Comparison of ENCODE assay signal across 19 cellular contexts in genomic region chr15:39598958-39599845, GRCh38. TPM values are rescaled to one million over a fixed set of nuclear protein-coding genes. Genes with fewer than 3 reads are reported as not detected.
DNase-seq lines count a peak whose midpoint lies in the region; ATAC-seq, FAIRE-seq and TF ChIP-seq lines count a peak whose summit lies in the region.
"Had no signal": no experiment of that assay in that cellular context is flagged by ENCODE, and none has a peak within 500 bp of the region (broad histone marks: within the 10 kb centered on the region; RNA-seq: fewer than 3 reads in every experiment).

No MANE protein-coding gene starts in this region.

- H3K14ac ChIP-seq in H1 (ENCODE audit: insufficient read length), result no peak overlapping the region
- H3K14ac ChIP-seq in mesenchymal stem cell (ENCODE audit: low read length in 2 of 2), result no peak overlapping the region

- H3K23me2 ChIP-seq in H1 (ENCODE audit: low read depth, low read length), result no peaks in the 10 kb centered on the region

- peak in 1 of 2 experiments; percentile 41; a peak in 1 of 3 replicates for TF ChIP-seq POLR2A in H1 (IDR thresholded peaks at IDR 0.05; ENCODE audit: control extremely low read depth in 1 of 2, low read depth in 2 of 2, low read length in 2 of 2)

- H3K79me2 ChIP-seq in H1 (ENCODE audit: control insufficient read depth in 1 of 2, insufficient read depth in 2 of 2, low read length in 2 of 2), result no peaks in the 10 kb centered on the region

- H4K8ac ChIP-seq in H1 (ENCODE audit: extremely low read depth, insufficient read depth, low read length) (no peak overlapping the region), mesenchymal stem cell (ENCODE audit: low read length) (no peak overlapping the region)

- H3K23ac ChIP-seq in H1 (ENCODE audit: insufficient read length) (no peak overlapping the region), mesenchymal stem cell (ENCODE audit: low read length in 2 of 2) (no peak overlapping the region)

- no peak overlapping the region for H2BK120ac ChIP-seq in H1 (replicated peaks; ENCODE audit: low read depth, low read length)
- no peak overlapping the region for H2BK120ac ChIP-seq in mesenchymal stem cell (ENCODE audit: low read depth, low read length)

- FAIRE-seq in H1 (lab: Jason Lieb, UNC), result no peak
- FAIRE-seq: D721Med, urothelium cell line had no signal

- H4K5ac ChIP-seq in H1 (ENCODE audit: insufficient read length, low read depth, low read length), result no peak overlapping the region

- H3K27me3 ChIP-seq in H1 (replicated peaks in 1 of 4; ENCODE audit: control insufficient read depth in 3 of 4, extremely low read depth in 1 of 4, insufficient read depth in 3 of 4, low read length in 3 of 4) (no peaks in the 10 kb centered on the region), mesenchymal stem cell (ENCODE audit: control insufficient read depth in 1 of 2, insufficient read depth in 1 of 2, low read length in 2 of 2) (no peaks in the 10 kb centered on the region)
- H3K27me3 ChIP-seq: left lung, right atrium auricular region had no signal

- TF ChIP-seq EP300 in H1 (IDR thresholded peaks at IDR 0.05; ENCODE audit: borderline replicate concordance in 1 of 2, low read depth in 2 of 2, low read length in 2 of 2), result no peak

- H3K4me1 ChIP-seq in H1 (replicated peaks in 1 of 4; ENCODE audit: control insufficient read depth in 3 of 4, insufficient read depth in 4 of 4, low read length in 3 of 4) (no peaks in the 10 kb centered on the region; a peak in 1 of 7 replicates), mesenchymal stem cell (ENCODE audit: control insufficient read depth, insufficient read depth, low read depth, low read length) (peaks cover 5% of the 10 kb centered on the region)
- H3K4me1 ChIP-seq: left lung, right atrium auricular region had no signal

- H4K91ac ChIP-seq in H1 (replicated peaks; ENCODE audit: insufficient read length, low read length), result no peak overlapping the region
- no peak overlapping the region for H4K91ac ChIP-seq in mesenchymal stem cell (ENCODE audit: low read length)

- H2AFZ ChIP-seq in H1 (ENCODE audit: low read length), result no peak overlapping the region
- no peak overlapping the region for H2AFZ ChIP-seq in mesenchymal stem cell (ENCODE audit: low read depth, low read length)

- CTCF ChIA-PET in H1 (lab: Charles Lee; ENCODE audit: partially characterized antibody), result interaction anchor here (0.6 to 1.3 kb wide), 7 partner anchors 12 to 903 kb away, joined by 3 to 7 read pairs (median 3); no protein-coding TSS in a partner anchor

- H4K20me1 ChIP-seq in H1 (replicated peaks in 1 of 2; ENCODE audit: control insufficient read depth in 1 of 2, insufficient read depth in 2 of 2, low read length in 2 of 2), result no peaks in the 10 kb centered on the region

- H3K4ac ChIP-seq in H1 (replicated peaks; ENCODE audit: insufficient read length, low read depth, low read length) (no peak overlapping the region), mesenchymal stem cell (ENCODE audit: low read depth in 1 of 2, low read length in 2 of 2) (no peak overlapping the region)

- DNase-seq in ACHN, result peak; percentile 36
- peak; percentile 63 for DNase-seq in M059J (ENCODE audit: low read depth)
- no peak for DNase-seq in H1 (ENCODE audit: low read depth in 1 of 2, low spot score in 2 of 2)
- DNase-seq in mesenchymal stem cell, result peak; percentile 52
- no peak for DNase-seq in Kasumi-1 (lab: John Stamatoyannopoulos, UW)
- no peak for DNase-seq in NCI-H2107 treated with DMSO at 0.1 percent for 48 hours (lab: John Stamatoyannopoulos, UW; ENCODE audit: unreplicated experiment)
- no peak for DNase-seq in SHP77 treated with DMSO at 0.1 percent for 48 hours (lab: John Stamatoyannopoulos, UW)
- DNase-seq: activated CD4-positive, CD25-positive, alpha-beta regulatory T cell; caudate nucleus; KG1; left lung; NCI-H1436 treated with DMSO at 0.1 percent for 48 hours; stimulated activated CD4-positive, alpha-beta T cell treated with anti-CD3 and anti-CD28 coated beads, Interleukin-4, amount 100 ng/mL, for 1 hour had no signal

- in situ Hi-C loops in ACHN (cut with HindIII; ENCODE audit: low pct_ligation_motif_present, low pct_unique_long_range_greater_than_20kb, low sequenced_read_pairs), result no loop called here

- H3K27ac ChIP-seq in H1 (ENCODE audit: low read depth, low read length) (no peak overlapping the region), mesenchymal stem cell (ENCODE audit: low read length, poor library complexity, severe bottlenecking) (peak overlapping the region; percentile 51)
- H3K27ac ChIP-seq: left lung, right atrium auricular region had no signal

- H3K9me3 ChIP-seq in H1 (ENCODE audit: insufficient read depth in 2 of 2, low read depth in 1 of 2, low read length in 1 of 2) (no peaks in the 10 kb centered on the region), mesenchymal stem cell (ENCODE audit: control insufficient read depth, low read length) (no peaks in the 10 kb centered on the region)
- H3K9me3 ChIP-seq: HAP-1, left lung, right atrium auricular region had no signal

- no peak for TF ChIP-seq RAD21 in H1 (IDR thresholded peaks at IDR 0.05 in 1 of 2, conservative IDR thresholded peaks at IDR 0.05 in 1 of 2; ENCODE audit: low read depth in 2 of 2, low read length in 2 of 2)

- ATAC-seq in GM21529 (IDR thresholded peaks at IDR 0.05; ENCODE audit: unreplicated experiment), result no peak
- ATAC-seq: left lung; natural killer cell treated with Interleukin-12 subunit alpha and Interleukin-12 subunit beta and Interleukin-15 and Interleukin-18, amount 100 ng/mL, for 72 hours had no signal

- peak overlapping the region; percentile 84 for H3K56ac ChIP-seq in H1 (replicated peaks; ENCODE audit: insufficient read length, low read depth, low read length)

- H3K4me3 ChIP-seq in H1 (ENCODE audit: extremely low read depth in 1 of 4, insufficient read depth in 2 of 4, low read depth in 3 of 4, low read length in 4 of 4), result no peak overlapping the region
- H3K4me3 ChIP-seq in mesenchymal stem cell (ENCODE audit: insufficient read depth in 1 of 2, low read depth in 1 of 2, low read length in 2 of 2), result no peak overlapping the region
- H3K4me3 ChIP-seq: HAP-1, left lung, right atrium auricular region had no signal

- no peak overlapping the region for H2AK5ac ChIP-seq in H1 (ENCODE audit: low read depth, low read length)
- H2AK5ac ChIP-seq in mesenchymal stem cell (ENCODE audit: low read length, severe bottlenecking), result peak overlapping the region; percentile 66

- H2BK15ac ChIP-seq in H1 (ENCODE audit: low read length) (no peak overlapping the region), mesenchymal stem cell (ENCODE audit: low read depth, poor library complexity, severe bottlenecking) (no peak overlapping the region)

- POLR2A ChIA-PET in H1 (lab: Charles Lee; ENCODE audit: partially characterized antibody), result interaction anchor here (1.1 to 16.2 kb wide), 4 partner anchors 11 to 335 kb away, joined by 3 to 117 read pairs (median 12); partner anchors contain the start of genes EIF2AK4 and THBS1

- no peaks in the 10 kb centered on the region; the same call in 1 of the 2 replicates for H3K79me1 ChIP-seq in H1 (ENCODE audit: low read depth, low read length)
- no peaks in the 10 kb centered on the region for H3K79me1 ChIP-seq in mesenchymal stem cell (replicated peaks; ENCODE audit: low read length, poor library complexity, severe bottlenecking)

- no peak overlapping the region for H3K18ac ChIP-seq in H1 (ENCODE audit: extremely low read depth, low read length)
- no peak overlapping the region for H3K18ac ChIP-seq in mesenchymal stem cell (ENCODE audit: low read depth in 1 of 2, low read length in 2 of 2)

- no peak for TF ChIP-seq CTCF in H1 (IDR thresholded peaks at IDR 0.05; ENCODE audit: control extremely low read depth in 1 of 3, insufficient read depth in 1 of 3, low read depth in 1 of 3, low read length in 3 of 3)

- no peak overlapping the region for H3K4me2 ChIP-seq in H1 (ENCODE audit: insufficient read depth in 1 of 2, low read depth in 2 of 2, low read length in 2 of 2)
- no peak overlapping the region for H3K4me2 ChIP-seq in mesenchymal stem cell (ENCODE audit: low read length, poor library complexity, severe bottlenecking)

- WGBS in H1 (ENCODE audit: extremely low coverage in 1 of 2, insufficient coverage in 1 of 2, insufficient read length in 1 of 2, insufficient replicate concordance in 2 of 2, low coverage in 1 of 2, low lambda C conversion rate in 2 of 2, missing lambda C conversion rate in 1 of 2), 2 experiments, result 87% methylated on average over 12 of the region's 12 CpGs; no CpG with 5 or more reads in 1 of the 2 experiments
- WGBS in mesenchymal stem cell, result 74% methylated on average over 11 of the region's 12 CpGs

- H3K9ac ChIP-seq in H1 (replicated peaks in 1 of 4; ENCODE audit: extremely low read depth in 1 of 4, low read depth in 3 of 4, low read length in 3 of 4), result no peak overlapping the region
- no peak overlapping the region for H3K9ac ChIP-seq in mesenchymal stem cell (ENCODE audit: low read length)

- H2BK12ac ChIP-seq in H1 (ENCODE audit: low read depth, low read length) (no peak overlapping the region), mesenchymal stem cell (ENCODE audit: low read length in 2 of 2) (no peak overlapping the region)

- H2BK20ac ChIP-seq in H1 (ENCODE audit: low read length), result no peak overlapping the region

- no peak overlapping the region for H2BK5ac ChIP-seq in H1 (ENCODE audit: low read depth, low read length)
- no peak overlapping the region for H2BK5ac ChIP-seq in mesenchymal stem cell (ENCODE audit: low read depth, low read length, poor library complexity, severe bottlenecking)

- peaks cover 7 to 28% (median 13%) of the 10 kb centered on the region in 4 experiments; a peak in 7 of 8 replicates for H3K36me3 ChIP-seq in H1 (ENCODE audit: control insufficient read depth in 2 of 4, insufficient read depth in 4 of 4, low read length in 3 of 4)
- H3K36me3 ChIP-seq in mesenchymal stem cell (ENCODE audit: control insufficient read depth in 1 of 2, insufficient read depth in 2 of 2, low read depth in 1 of 2, low read length in 2 of 2), result peaks cover 8 to 27% of the 10 kb centered on the region in 2 experiments

TF ChIP-seq in H1, 55 proteins besides CTCF, POLR2A, EP300 and RAD21 (continues in another document):
- TF ChIP-seq NANOG (IDR thresholded peaks at IDR 0.05; ENCODE audit: insufficient read depth, low read depth, low read length, poor library complexity, severe bottlenecking), result no peak
- TF ChIP-seq EZH2 (IDR thresholded peaks at IDR 0.05; ENCODE audit: low read depth, low read length, severe bottlenecking), result no peak

RNA-seq across cellular contexts. Expression of gene THBS1, which starts 18.3 kb away (rescaled TPM):
- total RNA-seq in M059J (2014; rRNA removed; shearing (Covaris generic)), result 3,688 and 5,591 TPM in 2 replicates
- 63.3 and 66.7 TPM in 2 replicates for total RNA-seq in H1 (2021; fragmentation: NEBNext Ultra II Directional; extraction: Animal tissue kit (Norgen Biotek cat#: 25700))
- polyA plus RNA-seq in H1 (2011; rRNA removed), result 10.3 and 21.7 TPM in 2 replicates
- polyA plus RNA-seq in H1 (2011; cell fraction: cytosol; rRNA removed), result 10.6 TPM
- polyA plus RNA-seq in H1 (2011; cell fraction: nucleus; rRNA removed), result 92.0 TPM
- 14.3 to 28.9 TPM (median 22.0 TPM) in 4 replicates for polyA plus RNA-seq in H1 (2012, experiment 1 of 2)
- 1.6 TPM for polyA plus RNA-seq in H1 (2012, experiment 2 of 2)
- polyA plus RNA-seq in H1 (2013, experiment 1 of 2), result 19.2 TPM
- polyA plus RNA-seq in H1 (2013, experiment 2 of 2), result 20.2 TPM
- 87.9 and 131 TPM in 2 replicates for polyA minus RNA-seq in H1 (2011; rRNA and poly(A)+ RNA removed)
- polyA minus RNA-seq in H1 (2011; cell fraction: cytosol; rRNA and poly(A)+ RNA removed), result 100 TPM
- polyA minus RNA-seq in H1 (2011; cell fraction: nucleus; rRNA and poly(A)+ RNA removed), result 293 TPM
- polyA plus RNA-seq in mesenchymal stem cell (2013, experiment 1 of 2), result 229 TPM
- polyA plus RNA-seq in mesenchymal stem cell (2013, experiment 2 of 2), result 221 TPM

Comparison
In these comparisons a context has a peak if more than half of its experiments do, and no peak if none do; other contexts are left out.
1. DNase-seq: peak in ACHN (single experiment), M059J (single experiment) and mesenchymal stem cell (single experiment); none in H1 (0 of 2), Kasumi-1 (0 of 2), NCI-H2107 treated with DMSO at 0.1 percent for 48 hours (single experiment) and SHP77 treated with DMSO at 0.1 percent for 48 hours (single experiment).
2. RNA of gene THBS1, which starts 18.3 kb away (total RNA-seq): 3,688 to 5,591 TPM in M059J; 63.3 to 66.7 TPM in H1; every median in the first group is over 10 times any median in the second.